In the genomic region with DNA sequence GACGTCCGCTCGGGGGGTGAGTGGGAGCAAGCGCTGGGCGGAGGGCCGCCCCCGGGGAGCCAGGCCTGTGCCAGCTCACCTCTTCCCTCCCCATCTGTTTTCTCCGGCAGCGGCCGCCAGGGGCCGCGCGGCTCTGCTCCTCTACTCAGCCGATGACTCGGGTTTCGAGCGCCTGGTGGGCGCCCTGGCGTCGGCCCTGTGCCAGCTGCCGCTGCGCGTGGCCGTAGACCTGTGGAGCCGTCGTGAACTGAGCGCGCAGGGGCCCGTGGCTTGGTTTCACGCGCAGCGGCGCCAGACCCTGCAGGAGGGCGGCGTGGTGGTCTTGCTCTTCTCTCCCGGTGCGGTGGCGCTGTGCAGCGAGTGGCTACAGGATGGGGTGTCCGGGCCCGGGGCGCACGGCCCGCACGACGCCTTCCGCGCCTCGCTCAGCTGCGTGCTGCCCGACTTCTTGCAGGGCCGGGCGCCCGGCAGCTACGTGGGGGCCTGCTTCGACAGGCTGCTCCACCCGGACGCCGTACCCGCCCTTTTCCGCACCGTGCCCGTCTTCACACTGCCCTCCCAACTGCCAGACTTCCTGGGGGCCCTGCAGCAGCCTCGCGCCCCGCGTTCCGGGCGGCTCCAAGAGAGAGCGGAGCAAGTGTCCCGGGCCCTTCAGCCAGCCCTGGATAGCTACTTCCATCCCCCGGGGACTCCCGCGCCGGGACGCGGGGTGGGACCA, we compare ENCODE assay signal across 1 cellular context.
A peak's percentile ranks its signal among the peaks of the same experiment; 100 is the strongest.
TF ChIP-seq lines count a peak whose summit lies in the region.

No MANE protein-coding gene starts in this region.

TF ChIP-seq in endothelial cell of umbilical vein, 7 proteins besides CTCF, POLR2A, EP300 and RAD21:
- TF ChIP-seq MYC (IDR thresholded peaks at IDR 0.05; ENCODE audit: low read depth, low read length) (no peak), POLR2AphosphoS5 (IDR thresholded peaks at IDR 0.05; ENCODE audit: insufficient read depth, low read depth, low read length) (peak; percentile 42), EZH2 (IDR thresholded peaks at IDR 0.05; ENCODE audit: borderline replicate concordance, low read depth, low read length, severe bottlenecking) (no peak), GATA2 (IDR thresholded peaks at IDR 0.05; ENCODE audit: insufficient read depth, insufficient read length, low read depth, low read length) (no peak), JUN (IDR thresholded peaks at IDR 0.05; ENCODE audit: borderline replicate concordance, insufficient read depth, insufficient read length, low read depth) (no peak), FOS (IDR thresholded peaks at IDR 0.05; ENCODE audit: borderline replicate concordance, insufficient read depth, low read length) (peak; percentile 26)
- TF ChIP-seq, protein P1, sequence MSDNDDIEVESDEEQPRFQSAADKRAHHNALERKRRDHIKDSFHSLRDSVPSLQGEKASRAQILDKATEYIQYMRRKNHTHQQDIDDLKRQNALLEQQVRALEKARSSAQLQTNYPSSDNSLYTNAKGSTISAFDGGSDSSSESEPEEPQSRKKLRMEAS (IDR thresholded peaks at IDR 0.05; ENCODE audit: insufficient read depth, insufficient read length), result no peak
